In the genomic region with DNA sequence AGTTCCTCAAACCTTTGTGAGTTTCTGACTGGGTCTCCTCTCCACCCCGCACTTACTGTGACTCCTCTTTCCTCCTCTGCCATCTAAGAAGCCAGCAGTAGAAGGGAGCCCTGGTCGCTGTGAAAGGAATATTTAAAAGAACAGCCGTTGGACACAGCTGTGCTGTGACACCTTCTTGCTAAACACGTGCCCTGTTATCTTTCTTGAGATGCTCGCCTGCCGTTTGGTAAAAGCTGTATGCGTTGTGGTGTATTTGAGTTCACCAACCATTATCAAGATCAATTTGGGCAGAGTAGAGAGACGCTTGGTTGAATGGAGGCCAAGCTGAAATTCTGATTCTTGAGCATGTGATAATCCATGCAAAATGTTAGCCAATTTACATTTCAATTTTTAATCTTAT, we compare ENCODE assay signal across 1 cellular context.
TF ChIP-seq lines count a peak whose summit lies in the region.

No MANE protein-coding gene starts in this region.

TF ChIP-seq in K562, 482 proteins besides CTCF, POLR2A, EP300 and RAD21:
- peak; percentile 72 for TF ChIP-seq BHLHE40 (IDR thresholded peaks at IDR 0.05; ENCODE audit: low read length)
- TF ChIP-seq, protein P1, sequence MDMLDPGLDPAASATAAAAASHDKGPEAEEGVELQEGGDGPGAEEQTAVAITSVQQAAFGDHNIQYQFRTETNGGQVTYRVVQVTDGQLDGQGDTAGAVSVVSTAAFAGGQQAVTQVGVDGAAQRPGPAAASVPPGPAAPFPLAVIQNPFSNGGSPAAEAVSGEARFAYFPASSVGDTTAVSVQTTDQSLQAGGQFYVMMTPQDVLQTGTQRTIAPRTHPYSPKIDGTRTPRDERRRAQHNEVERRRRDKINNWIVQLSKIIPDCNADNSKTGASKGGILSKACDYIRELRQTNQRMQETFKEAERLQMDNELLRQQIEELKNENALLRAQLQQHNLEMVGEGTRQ (CRISPR knock-in tag; IDR thresholded peaks at IDR 0.05), result 0 out of 2 replicates have a peak, but pooled peaks have one; percentile 6
- peak; percentile 37; the same call in 1 of the 2 replicates for TF ChIP-seq ZNF395 (CRISPR knock-in tag; IDR thresholded peaks at IDR 0.05)
- TF ChIP-seq, protein P2, sequence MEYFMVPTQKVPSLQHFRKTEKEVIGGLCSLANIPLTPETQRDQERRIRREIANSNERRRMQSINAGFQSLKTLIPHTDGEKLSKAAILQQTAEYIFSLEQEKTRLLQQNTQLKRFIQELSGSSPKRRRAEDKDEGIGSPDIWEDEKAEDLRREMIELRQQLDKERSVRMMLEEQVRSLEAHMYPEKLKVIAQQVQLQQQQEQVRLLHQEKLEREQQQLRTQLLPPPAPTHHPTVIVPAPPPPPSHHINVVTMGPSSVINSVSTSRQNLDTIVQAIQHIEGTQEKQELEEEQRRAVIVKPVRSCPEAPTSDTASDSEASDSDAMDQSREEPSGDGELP (CRISPR knock-in tag; IDR thresholded peaks at IDR 0.05; ENCODE audit: borderline replicate concordance), result peak; percentile 40; the same call in 1 of the 2 replicates
- TF ChIP-seq ZNF830 (CRISPR knock-in tag; IDR thresholded peaks at IDR 0.05), result no peak
- TF ChIP-seq CXXC5 (CRISPR knock-in tag; IDR thresholded peaks at IDR 0.05), result peak; percentile 53
- TF ChIP-seq ZNF146 (CRISPR knock-in tag; IDR thresholded peaks at IDR 0.05; ENCODE audit: unreplicated experiment), result no peak
- TF ChIP-seq CBFA2T3 (IDR thresholded peaks at IDR 0.05), result peak; percentile 40; the same call in 1 of the 2 replicates
- TF ChIP-seq MGA (IDR thresholded peaks at IDR 0.05), result peak; percentile 56
- TF ChIP-seq USF1 (CRISPR knock-in tag; IDR thresholded peaks at IDR 0.05), result 0 out of 2 replicates have a peak, but pooled peaks have one; percentile 38
- TF ChIP-seq MYBL2 (IDR thresholded peaks at IDR 0.05; ENCODE audit: low read depth), result peak; percentile 72
- no peak for TF ChIP-seq MYBL2 (CRISPR knock-in tag; IDR thresholded peaks at IDR 0.05; ENCODE audit: borderline replicate concordance)
- TF ChIP-seq, protein P3, sequence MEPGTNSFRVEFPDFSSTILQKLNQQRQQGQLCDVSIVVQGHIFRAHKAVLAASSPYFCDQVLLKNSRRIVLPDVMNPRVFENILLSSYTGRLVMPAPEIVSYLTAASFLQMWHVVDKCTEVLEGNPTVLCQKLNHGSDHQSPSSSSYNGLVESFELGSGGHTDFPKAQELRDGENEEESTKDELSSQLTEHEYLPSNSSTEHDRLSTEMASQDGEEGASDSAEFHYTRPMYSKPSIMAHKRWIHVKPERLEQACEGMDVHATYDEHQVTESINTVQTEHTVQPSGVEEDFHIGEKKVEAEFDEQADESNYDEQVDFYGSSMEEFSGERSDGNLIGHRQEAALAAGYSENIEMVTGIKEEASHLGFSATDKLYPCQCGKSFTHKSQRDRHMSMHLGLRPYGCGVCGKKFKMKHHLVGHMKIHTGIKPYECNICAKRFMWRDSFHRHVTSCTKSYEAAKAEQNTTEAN (CRISPR knock-in tag; IDR thresholded peaks at IDR 0.05), result no peak
- TF ChIP-seq MNT (conservative IDR thresholded peaks at IDR 0.05), result peak in 1 of 2 experiments; percentile 61; a peak in 1 of 4 replicates
- TF ChIP-seq ZNF436 (CRISPR knock-in tag; IDR thresholded peaks at IDR 0.05), result no peak
- peak; percentile 67 for TF ChIP-seq L3MBTL2 (IDR thresholded peaks at IDR 0.05)
- TF ChIP-seq, protein P4, sequence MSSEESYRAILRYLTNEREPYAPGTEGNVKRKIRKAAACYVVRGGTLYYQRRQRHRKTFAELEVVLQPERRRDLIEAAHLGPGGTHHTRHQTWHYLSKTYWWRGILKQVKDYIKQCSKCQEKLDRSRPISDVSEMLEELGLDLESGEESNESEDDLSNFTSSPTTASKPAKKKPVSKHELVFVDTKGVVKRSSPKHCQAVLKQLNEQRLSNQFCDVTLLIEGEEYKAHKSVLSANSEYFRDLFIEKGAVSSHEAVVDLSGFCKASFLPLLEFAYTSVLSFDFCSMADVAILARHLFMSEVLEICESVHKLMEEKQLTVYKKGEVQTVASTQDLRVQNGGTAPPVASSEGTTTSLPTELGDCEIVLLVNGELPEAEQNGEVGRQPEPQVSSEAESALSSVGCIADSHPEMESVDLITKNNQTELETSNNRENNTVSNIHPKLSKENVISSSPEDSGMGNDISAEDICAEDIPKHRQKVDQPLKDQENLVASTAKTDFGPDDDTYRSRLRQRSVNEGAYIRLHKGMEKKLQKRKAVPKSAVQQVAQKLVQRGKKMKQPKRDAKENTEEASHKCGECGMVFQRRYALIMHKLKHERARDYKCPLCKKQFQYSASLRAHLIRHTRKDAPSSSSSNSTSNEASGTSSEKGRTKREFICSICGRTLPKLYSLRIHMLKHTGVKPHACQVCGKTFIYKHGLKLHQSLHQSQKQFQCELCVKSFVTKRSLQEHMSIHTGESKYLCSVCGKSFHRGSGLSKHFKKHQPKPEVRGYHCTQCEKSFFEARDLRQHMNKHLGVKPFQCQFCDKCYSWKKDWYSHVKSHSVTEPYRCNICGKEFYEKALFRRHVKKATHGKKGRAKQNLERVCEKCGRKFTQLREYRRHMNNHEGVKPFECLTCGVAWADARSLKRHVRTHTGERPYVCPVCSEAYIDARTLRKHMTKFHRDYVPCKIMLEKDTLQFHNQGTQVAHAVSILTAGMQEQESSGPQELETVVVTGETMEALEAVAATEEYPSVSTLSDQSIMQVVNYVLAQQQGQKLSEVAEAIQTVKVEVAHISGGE (CRISPR knock-in tag; IDR thresholded peaks at IDR 0.05), result 0 out of 6 replicates have a peak, but pooled peaks of 1 of the 3 experiments have one; percentile 17
- TF ChIP-seq E2F6 (IDR thresholded peaks at IDR 0.05; ENCODE audit: borderline replicate concordance in 1 of 2, extremely low read depth in 1 of 2, insufficient read depth in 1 of 2, insufficient read length in 1 of 2, low read depth in 1 of 2, low read length in 1 of 2, poor library complexity in 1 of 2, severe bottlenecking in 1 of 2), result no peak
